ENCODE assay signal across 14 cellular contexts in the genomic region with DNA sequence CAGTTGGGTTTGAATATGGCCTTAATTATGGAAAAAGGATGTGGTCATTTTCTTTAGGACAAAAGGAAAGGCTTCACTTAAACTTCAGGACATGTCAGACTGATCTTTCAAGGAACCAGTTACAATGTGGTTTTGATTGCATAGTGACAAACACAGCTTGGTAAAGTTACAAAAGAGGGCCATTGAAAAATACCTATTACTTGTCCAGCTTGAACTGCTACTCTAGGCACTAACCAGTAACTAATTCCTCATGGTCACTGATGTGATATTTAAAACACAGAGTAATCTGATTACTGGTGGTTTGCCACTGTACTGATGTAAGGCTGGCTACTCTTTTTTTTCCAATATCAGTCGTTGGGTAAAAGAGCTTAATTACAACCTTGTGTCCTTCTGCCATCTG. TPM values are rescaled to one million over a fixed set of nuclear protein-coding genes. Genes with fewer than 3 reads are reported as not detected.
DNase-seq lines count a peak whose midpoint lies in the region; ATAC-seq, FAIRE-seq and TF ChIP-seq lines count a peak whose summit lies in the region.
"Had no signal": no experiment of that assay in that cellular context is flagged by ENCODE, and none has a peak within 500 bp of the region (broad histone marks: within the 10 kb centered on the region; RNA-seq: fewer than 3 reads in every experiment).

No MANE protein-coding gene starts in this region.

- H3K9me3 Mint-ChIP-seq in CD8-positive, alpha-beta T cell = no peaks in the 10 kb centered on the region
- H3K9me3 Mint-ChIP-seq in stimulated activated naive B cell treated with anti-CD40 and anti-IgM and Interleukin-4, amounts not matched to agents 10 μg/mL and 1 μg/mL and 100 μg/mL, for 72 hours = no peaks in the 10 kb centered on the region

- no peak overlapping the region for H3K4me3 ChIP-seq in CD8-positive, alpha-beta T cell (ENCODE audit: low read depth, low read length)
- H3K4me3 ChIP-seq in K562 = no peak overlapping the region
- no peak overlapping the region for H3K4me3 ChIP-seq in osteoblast (ENCODE audit: insufficient read depth, low read length)
- H3K4me3 ChIP-seq: GM12878 had no signal

- no peaks in the 10 kb centered on the region for H3K27me3 ChIP-seq in CD8-positive, alpha-beta T cell (ENCODE audit: insufficient read depth, low read length)
- H3K27me3 ChIP-seq in K562 (ENCODE audit: control insufficient read depth in 2 of 2, insufficient read depth in 2 of 2, low read length in 2 of 2) (no peaks in the 10 kb centered on the region), osteoblast (ENCODE audit: insufficient read depth, low read length) (no peaks in the 10 kb centered on the region)

- H2AFZ ChIP-seq in K562 (ENCODE audit: low read depth, low read length) = no peak overlapping the region
- no peak overlapping the region for H2AFZ ChIP-seq in osteoblast (ENCODE audit: low read length)

- TF ChIP-seq RAD21 in K562 (CRISPR knock-in tag; conservative IDR thresholded peaks at IDR 0.05 in 1 of 2, IDR thresholded peaks at IDR 0.05 in 1 of 2) = no peak

- no peaks in the 10 kb centered on the region for H3K9me1 ChIP-seq in K562 (ENCODE audit: control insufficient read depth, insufficient read depth, low read length)

- peaks cover 36% of the 10 kb centered on the region for H3K79me2 ChIP-seq in K562 (ENCODE audit: control insufficient read depth, insufficient read depth, low read length)
- H3K79me2 ChIP-seq in osteoblast (ENCODE audit: insufficient read depth, low read length) = peaks cover 40% of the 10 kb centered on the region

- 24% methylated on average over 1 of the region's 1 CpG for WGBS in K562 (ENCODE audit: insufficient coverage, low coverage, missing lambda C conversion rate)

- no peak for FAIRE-seq in K562 (lab: Jason Lieb, UNC)
- FAIRE-seq: GM12878 had no signal

- peaks cover 6% of the 10 kb centered on the region for H3K36me3 ChIP-seq in CD8-positive, alpha-beta T cell (ENCODE audit: insufficient read depth, low read length)
- H3K36me3 ChIP-seq in K562 (ENCODE audit: control insufficient read depth, insufficient read depth, low read length) (0 out of 3 replicates have a peak, but pooled peaks cover 2% of the 10 kb centered on the region), osteoblast (ENCODE audit: insufficient read depth, low read length) (peaks cover 6% of the 10 kb centered on the region)

- peak overlapping the region; percentile 45 for H3K27ac Mint-ChIP-seq in CD8-positive, alpha-beta T cell
- H3K27ac Mint-ChIP-seq in stimulated activated naive B cell treated with anti-CD40 and anti-IgM and Interleukin-4, amounts not matched to agents 10 μg/mL and 1 μg/mL and 100 μg/mL, for 72 hours = no peak overlapping the region
- H3K27ac Mint-ChIP-seq: activated CD8-positive, alpha-beta memory T cell treated with anti-CD3 and anti-CD28 coated beads, Interleukin-2, amount 10 ng/mL, durations not matched to agents 7 days and 5 days had no signal

- H3K27ac ChIP-seq in CD8-positive, alpha-beta T cell (ENCODE audit: low read depth, low read length) = no peak overlapping the region
- H3K27ac ChIP-seq in K562 (ENCODE audit: extremely low read depth, low read depth, low read length) (no peak overlapping the region), osteoblast (ENCODE audit: low read depth, low read length) (peak overlapping the region; percentile 65)

- peaks cover 13% of the 10 kb centered on the region for H4K20me1 ChIP-seq in K562 (replicated peaks; ENCODE audit: control insufficient read depth, insufficient read depth, low read length)
- no peaks in the 10 kb centered on the region for H4K20me1 ChIP-seq in osteoblast (ENCODE audit: insufficient read depth, low read length)

- TF ChIP-seq CTCF in CD8-positive, alpha-beta T cell (IDR thresholded peaks at IDR 0.05) = no peak
- no peak for TF ChIP-seq CTCF in K562 (IDR thresholded peaks at IDR 0.05 in 2 of 3, conservative IDR thresholded peaks at IDR 0.05 in 1 of 3; ENCODE audit: insufficient read depth in 2 of 3, low read depth in 1 of 3, low read length in 3 of 3)
- TF ChIP-seq CTCF in osteoblast (IDR thresholded peaks at IDR 0.05; ENCODE audit: extremely low read depth, low read depth, low read length) = no peak

- H3K9ac ChIP-seq in K562 (ENCODE audit: insufficient read depth in 1 of 2, low read depth in 2 of 2, low read length in 2 of 2) = no peak overlapping the region

- no peak for ATAC-seq in CD8-positive, alpha-beta T cell
- no peak for ATAC-seq in K562
- ATAC-seq in stimulated activated naive B cell treated with anti-CD40 and anti-IgM and Interleukin-4, amounts not matched to agents 10 μg/mL and 1 μg/mL and 100 μg/mL, for 72 hours (replicated peaks) = no peak
- ATAC-seq: activated CD8-positive, alpha-beta memory T cell treated with anti-CD3 and anti-CD28 coated beads, Interleukin-2, amount 10 ng/mL, durations not matched to agents 7 days and 5 days; GM12878 had no signal

- no peak for TF ChIP-seq POLR2A in K562 (conservative IDR thresholded peaks at IDR 0.05)

- no TSS peak for BruUV-seq in K562 (replicated peaks; lab: Mats Ljungman, UMichigan)

- no peak overlapping the region for H3K4me3 Mint-ChIP-seq in CD8-positive, alpha-beta T cell
- H3K4me3 Mint-ChIP-seq in stimulated activated naive B cell treated with anti-CD40 and anti-IgM and Interleukin-4, amounts not matched to agents 10 μg/mL and 1 μg/mL and 100 μg/mL, for 72 hours = no peak overlapping the region
- H3K4me3 Mint-ChIP-seq: activated CD8-positive, alpha-beta memory T cell treated with anti-CD3 and anti-CD28 coated beads, Interleukin-2, amount 10 ng/mL, durations not matched to agents 7 days and 5 days had no signal

- in situ Hi-C loops in K562 (cut with MboI) = no loop called here

- intact Hi-C loops in CD8-positive, alpha-beta T cell (cut with DNase I, micrococcal nuclease) = no loop called here
- intact Hi-C loops in K562 (cut with micrococcal nuclease) = no loop called here
- intact Hi-C loops in posterior cingulate gyrus (cut with DNase I) = no loop called here

- H3K4me2 ChIP-seq in K562 (ENCODE audit: insufficient read depth, low read length) = no peak overlapping the region
- peak overlapping the region; percentile 35 for H3K4me2 ChIP-seq in osteoblast (ENCODE audit: insufficient read depth, low read length)

- CTCF ChIA-PET in CD8-positive, alpha-beta T cell (lab: Charles Lee) = interaction anchor here (0.8 to 5.0 kb wide), 6 partner anchors 9 to 60 kb away, joined by 3 to 61 read pairs (median 4); no protein-coding TSS in a partner anchor
- CTCF ChIA-PET in K562 (lab: Yijun Ruan, JAX; ENCODE audit: low intra/inter-chr PET ratio) = interaction anchor here (0.6 kb wide), 1 partner anchor 70 kb away, joined by 3 read pairs; no protein-coding TSS in a partner anchor

- DNase-seq in CD8-positive, alpha-beta T cell = no peak
- peak; percentile 20 for DNase-seq in NCI-H69 (lab: John Stamatoyannopoulos, UW)
- no peak for DNase-seq in K562 (ENCODE audit: extremely low read depth in 1 of 4, low spot score in 3 of 4)
- DNase-seq in osteoblast (ENCODE audit: insufficient read length, low spot score, missing footprints) = no peak
- no peak for DNase-seq in NAMALWA (ENCODE audit: low spot score)
- DNase-seq in posterior cingulate gyrus = no peak
- no peak for DNase-seq in stimulated activated naive B cell treated with anti-CD40 and anti-IgM and Interleukin-4, amounts not matched to agents 10 μg/mL and 1 μg/mL and 100 μg/mL, for 72 hours
- no peak for DNase-seq in stimulated activated CD4-positive, alpha-beta T cell treated with anti-CD3 and anti-CD28 coated beads, Interleukin-1b, Interleukin-23, amount 100 ng/mL, for 48 hours
- DNase-seq: activated CD8-positive, alpha-beta memory T cell treated with anti-CD3 and anti-CD28 coated beads, Interleukin-2, amount 10 ng/mL, durations not matched to agents 7 days and 5 days; DMS 273 treated with DMSO at 0.1 percent for 48 hours; NCI-H1092; NCI-H774; T-helper 2 cell had no signal

- peaks cover 62% of the 10 kb centered on the region for H3K4me1 ChIP-seq in CD8-positive, alpha-beta T cell (ENCODE audit: insufficient read depth, low read length)
- H3K4me1 ChIP-seq in K562 (replicated peaks in 1 of 2; ENCODE audit: control insufficient read depth in 2 of 2, insufficient read depth in 2 of 2, low read length in 2 of 2) = peaks cover 3 to 33% of the 10 kb centered on the region in 2 experiments; a peak in 4 of 5 replicates
- peaks cover 52% of the 10 kb centered on the region for H3K4me1 ChIP-seq in osteoblast (ENCODE audit: insufficient read depth, low read length)

- peaks cover 77% of the 10 kb centered on the region for H3K4me1 Mint-ChIP-seq in CD8-positive, alpha-beta T cell (ENCODE audit: low read depth)
- H3K4me1 Mint-ChIP-seq in stimulated activated naive B cell treated with anti-CD40 and anti-IgM and Interleukin-4, amounts not matched to agents 10 μg/mL and 1 μg/mL and 100 μg/mL, for 72 hours = peaks cover 23 to 34% of the 10 kb centered on the region in 2 donors

- POLR2A ChIA-PET in CD8-positive, alpha-beta T cell (lab: Charles Lee) = interaction anchor here (0.7 to 1.1 kb wide), 2 partner anchors 19 to 32 kb away, joined by 3 read pairs; no protein-coding TSS in a partner anchor
- POLR2A ChIA-PET in K562 (lab: Yijun Ruan, JAX) = interaction anchor here (0.9 to 1.4 kb wide), 2 partner anchors 9 to 24 kb away, joined by 4 read pairs; no protein-coding TSS in a partner anchor

- peaks cover 23% of the 10 kb centered on the region for H3K36me3 Mint-ChIP-seq in CD8-positive, alpha-beta T cell
- peaks cover 3 to 7% of the 10 kb centered on the region in 2 donors for H3K36me3 Mint-ChIP-seq in stimulated activated naive B cell treated with anti-CD40 and anti-IgM and Interleukin-4, amounts not matched to agents 10 μg/mL and 1 μg/mL and 100 μg/mL, for 72 hours

- no peaks in the 10 kb centered on the region for H3K9me3 ChIP-seq in CD8-positive, alpha-beta T cell (ENCODE audit: low read length)
- H3K9me3 ChIP-seq in K562 (replicated peaks; ENCODE audit: control insufficient read depth, insufficient read depth, low read depth, low read length) (no peaks in the 10 kb centered on the region), osteoblast (ENCODE audit: low read depth, low read length) (no peaks in the 10 kb centered on the region)

- H3K27me3 Mint-ChIP-seq in CD8-positive, alpha-beta T cell (ENCODE audit: low read depth) = no peaks in the 10 kb centered on the region
- H3K27me3 Mint-ChIP-seq in stimulated activated naive B cell treated with anti-CD40 and anti-IgM and Interleukin-4, amounts not matched to agents 10 μg/mL and 1 μg/mL and 100 μg/mL, for 72 hours = no peaks in the 10 kb centered on the region
- H3K27me3 Mint-ChIP-seq: activated CD8-positive, alpha-beta memory T cell treated with anti-CD3 and anti-CD28 coated beads, Interleukin-2, amount 10 ng/mL, durations not matched to agents 7 days and 5 days had no signal

- no peak for TF ChIP-seq EP300 in K562 (IDR thresholded peaks at IDR 0.05; ENCODE audit: low read length)

RNA-seq across cellular contexts. Expression of a gene that starts 22.6 kb away (rescaled TPM):
- total RNA-seq in CD8-positive, alpha-beta T cell = 10 to 100 TPM; 75.8 to 78.5 TPM
- 19.0 and 47.8 TPM in 2 replicates for total RNA-seq in K562 (2011; cell fraction: chromatin; rRNA removed; ENCODE audit: low replicate concordance)
- 12.1 and 15.0 TPM in 2 replicates for total RNA-seq in K562 (2011; cell fraction: nucleolus; rRNA removed)
- 20.7 and 21.8 TPM in 2 replicates for total RNA-seq in K562 (2011; cell fraction: nucleoplasm; rRNA removed)
- total RNA-seq in K562 (2014; rRNA removed) = 57.6 and 61.6 TPM in 2 replicates
- 53.8 and 61.6 TPM in 2 replicates for total RNA-seq in K562 (2014; rRNA removed; fragmentation: Illumina TruSeq; extraction: Trizol)
- 40.9 and 43.8 TPM in 2 replicates for total RNA-seq in K562 (2015; rRNA removed; fragmentation: Illumina TruSeq; extraction: Trizol)
- 52.1 and 58.0 TPM in 2 replicates for total RNA-seq in K562 (2021)
- 34.3 and 41.7 TPM in 2 replicates for polyA plus RNA-seq in K562 (2011; rRNA removed)
- polyA plus RNA-seq in K562 (2011; cell fraction: cytosol; rRNA removed) = 13.8 and 21.1 TPM in 2 replicates
- 18.6 and 49.8 TPM in 2 replicates for polyA plus RNA-seq in K562 (2011; cell fraction: nucleus; rRNA removed)
- 49.7 and 119 TPM in 2 replicates for polyA plus RNA-seq in K562 (2012)
- polyA plus RNA-seq in K562 (2014; fragmentation: Illumina TruSeq; extraction: Trizol) = 54.6 and 56.3 TPM in 2 replicates
- 10 to 100 TPM; 20.7 to 26.3 TPM for polyA plus RNA-seq in K562 (2014; fragmentation: Nextera tagmentation; extraction: Ambion mirVana)
- polyA plus RNA-seq in K562 (2014; rRNA removed) = 56.1 and 57.7 TPM in 2 replicates
- 27.7 and 33.4 TPM in 2 replicates for polyA minus RNA-seq in K562 (2011; rRNA and poly(A)+ RNA removed)
- 11.3 and 15.4 TPM in 2 replicates for polyA minus RNA-seq in K562 (2011; cell fraction: cytosol; rRNA and poly(A)+ RNA removed)
- polyA minus RNA-seq in K562 (2011; cell fraction: nucleus; rRNA and poly(A)+ RNA removed) = 7.0 and 26.5 TPM in 2 replicates
- total RNA-seq in osteoblast = 99.2 and 124 TPM in 2 replicates
